In the genomic region with DNA sequence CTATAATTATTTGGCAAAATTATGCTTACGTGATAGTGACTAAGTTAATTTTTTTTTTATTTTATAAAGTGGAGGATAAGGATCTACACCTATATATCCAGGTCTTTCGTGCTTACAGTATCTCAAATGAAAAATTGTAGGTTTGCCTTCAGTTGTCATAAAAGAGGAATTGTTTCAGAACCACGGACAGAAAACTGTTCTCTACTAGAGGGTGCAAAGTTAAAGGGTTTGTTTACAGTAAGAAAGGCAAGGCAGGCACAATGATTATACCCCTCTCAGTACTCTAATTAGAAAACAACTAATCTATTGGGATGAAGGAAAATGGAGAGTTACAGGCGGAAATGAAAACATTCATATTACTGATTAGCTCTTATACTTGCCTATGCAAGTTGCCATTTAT, we compare ENCODE assay signal across 1 cellular context.
TF ChIP-seq lines count a peak whose summit lies in the region.

No MANE protein-coding gene starts in this region.

TF ChIP-seq in HepG2, 621 proteins besides CTCF, POLR2A, EP300 and RAD21:
- TF ChIP-seq, protein P1, sequence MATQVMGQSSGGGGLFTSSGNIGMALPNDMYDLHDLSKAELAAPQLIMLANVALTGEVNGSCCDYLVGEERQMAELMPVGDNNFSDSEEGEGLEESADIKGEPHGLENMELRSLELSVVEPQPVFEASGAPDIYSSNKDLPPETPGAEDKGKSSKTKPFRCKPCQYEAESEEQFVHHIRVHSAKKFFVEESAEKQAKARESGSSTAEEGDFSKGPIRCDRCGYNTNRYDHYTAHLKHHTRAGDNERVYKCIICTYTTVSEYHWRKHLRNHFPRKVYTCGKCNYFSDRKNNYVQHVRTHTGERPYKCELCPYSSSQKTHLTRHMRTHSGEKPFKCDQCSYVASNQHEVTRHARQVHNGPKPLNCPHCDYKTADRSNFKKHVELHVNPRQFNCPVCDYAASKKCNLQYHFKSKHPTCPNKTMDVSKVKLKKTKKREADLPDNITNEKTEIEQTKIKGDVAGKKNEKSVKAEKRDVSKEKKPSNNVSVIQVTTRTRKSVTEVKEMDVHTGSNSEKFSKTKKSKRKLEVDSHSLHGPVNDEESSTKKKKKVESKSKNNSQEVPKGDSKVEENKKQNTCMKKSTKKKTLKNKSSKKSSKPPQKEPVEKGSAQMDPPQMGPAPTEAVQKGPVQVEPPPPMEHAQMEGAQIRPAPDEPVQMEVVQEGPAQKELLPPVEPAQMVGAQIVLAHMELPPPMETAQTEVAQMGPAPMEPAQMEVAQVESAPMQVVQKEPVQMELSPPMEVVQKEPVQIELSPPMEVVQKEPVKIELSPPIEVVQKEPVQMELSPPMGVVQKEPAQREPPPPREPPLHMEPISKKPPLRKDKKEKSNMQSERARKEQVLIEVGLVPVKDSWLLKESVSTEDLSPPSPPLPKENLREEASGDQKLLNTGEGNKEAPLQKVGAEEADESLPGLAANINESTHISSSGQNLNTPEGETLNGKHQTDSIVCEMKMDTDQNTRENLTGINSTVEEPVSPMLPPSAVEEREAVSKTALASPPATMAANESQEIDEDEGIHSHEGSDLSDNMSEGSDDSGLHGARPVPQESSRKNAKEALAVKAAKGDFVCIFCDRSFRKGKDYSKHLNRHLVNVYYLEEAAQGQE (IDR thresholded peaks at IDR 0.05; ENCODE audit: borderline replicate concordance in 1 of 2, low read depth in 1 of 2, low read length in 2 of 2) = peak; percentile 21 to 93
- TF ChIP-seq, protein P2, sequence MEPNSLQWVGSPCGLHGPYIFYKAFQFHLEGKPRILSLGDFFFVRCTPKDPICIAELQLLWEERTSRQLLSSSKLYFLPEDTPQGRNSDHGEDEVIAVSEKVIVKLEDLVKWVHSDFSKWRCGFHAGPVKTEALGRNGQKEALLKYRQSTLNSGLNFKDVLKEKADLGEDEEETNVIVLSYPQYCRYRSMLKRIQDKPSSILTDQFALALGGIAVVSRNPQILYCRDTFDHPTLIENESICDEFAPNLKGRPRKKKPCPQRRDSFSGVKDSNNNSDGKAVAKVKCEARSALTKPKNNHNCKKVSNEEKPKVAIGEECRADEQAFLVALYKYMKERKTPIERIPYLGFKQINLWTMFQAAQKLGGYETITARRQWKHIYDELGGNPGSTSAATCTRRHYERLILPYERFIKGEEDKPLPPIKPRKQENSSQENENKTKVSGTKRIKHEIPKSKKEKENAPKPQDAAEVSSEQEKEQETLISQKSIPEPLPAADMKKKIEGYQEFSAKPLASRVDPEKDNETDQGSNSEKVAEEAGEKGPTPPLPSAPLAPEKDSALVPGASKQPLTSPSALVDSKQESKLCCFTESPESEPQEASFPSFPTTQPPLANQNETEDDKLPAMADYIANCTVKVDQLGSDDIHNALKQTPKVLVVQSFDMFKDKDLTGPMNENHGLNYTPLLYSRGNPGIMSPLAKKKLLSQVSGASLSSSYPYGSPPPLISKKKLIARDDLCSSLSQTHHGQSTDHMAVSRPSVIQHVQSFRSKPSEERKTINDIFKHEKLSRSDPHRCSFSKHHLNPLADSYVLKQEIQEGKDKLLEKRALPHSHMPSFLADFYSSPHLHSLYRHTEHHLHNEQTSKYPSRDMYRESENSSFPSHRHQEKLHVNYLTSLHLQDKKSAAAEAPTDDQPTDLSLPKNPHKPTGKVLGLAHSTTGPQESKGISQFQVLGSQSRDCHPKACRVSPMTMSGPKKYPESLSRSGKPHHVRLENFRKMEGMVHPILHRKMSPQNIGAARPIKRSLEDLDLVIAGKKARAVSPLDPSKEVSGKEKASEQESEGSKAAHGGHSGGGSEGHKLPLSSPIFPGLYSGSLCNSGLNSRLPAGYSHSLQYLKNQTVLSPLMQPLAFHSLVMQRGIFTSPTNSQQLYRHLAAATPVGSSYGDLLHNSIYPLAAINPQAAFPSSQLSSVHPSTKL (CRISPR knock-in tag; IDR thresholded peaks at IDR 0.05) = 0 out of 2 replicates have a peak, but pooled peaks have one; percentile 11
- TF ChIP-seq ZSCAN9 (CRISPR knock-in tag; IDR thresholded peaks at IDR 0.05; ENCODE audit: borderline replicate concordance) = 0 out of 2 replicates have a peak, but pooled peaks have one; percentile 34
- TF ChIP-seq SAP130 (CRISPR knock-in tag; IDR thresholded peaks at IDR 0.05; ENCODE audit: low read depth) = peak; percentile 29; the same call in 1 of the 2 replicates
- peak; percentile 95 for TF ChIP-seq MIER2 (CRISPR knock-in tag; IDR thresholded peaks at IDR 0.05)
- TF ChIP-seq ZNF30 (CRISPR knock-in tag; IDR thresholded peaks at IDR 0.05) = no peak
